8 cellular contexts compared by ENCODE assay signal in genomic region chr3:99878005-99878404, GRCh38.
DNase-seq lines count a peak whose midpoint lies in the region; ATAC-seq, FAIRE-seq and TF ChIP-seq lines count a peak whose summit lies in the region.

No MANE protein-coding gene starts in this region.

- intact Hi-C loops in K562 (cut with micrococcal nuclease): no loop called here
- intact Hi-C loops in gastrocnemius medialis (cut with DNase I; ENCODE audit: low total_unique reads): loop anchor here (5.0 kb wide), 2 partner anchors 129 to 169 kb away; no protein-coding TSS in a partner anchor

- no peak overlapping the region; the same call in 1 of the 2 replicates for H3K4me2 ChIP-seq in K562 (ENCODE audit: insufficient read depth, low read length)

- no peak for TF ChIP-seq EP300 in K562 (IDR thresholded peaks at IDR 0.05; ENCODE audit: low read length)

- in situ Hi-C loops in K562 (cut with MboI) (no loop called here), gastrocnemius medialis (cut with MboI; ENCODE audit: low sequenced_read_pairs in 4 of 4) (no loop called here)

- peak; percentile 80 for FAIRE-seq in K562 (lab: Jason Lieb, UNC)

- TF ChIP-seq CTCF in K562 (IDR thresholded peaks at IDR 0.05 in 2 of 3, conservative IDR thresholded peaks at IDR 0.05 in 1 of 3; ENCODE audit: insufficient read depth in 2 of 3, low read depth in 1 of 3, low read length in 3 of 3) (no peak), gastrocnemius medialis (IDR thresholded peaks at IDR 0.05 in 4 of 5, conservative IDR thresholded peaks at IDR 0.05 in 1 of 5) (no peak)

- TF ChIP-seq POLR2A in K562 (conservative IDR thresholded peaks at IDR 0.05): no peak
- peak in 1 of 2 donors; percentile 40 for TF ChIP-seq POLR2A in gastrocnemius medialis (IDR thresholded peaks at IDR 0.05)

- ATAC-seq in GM18520 (IDR thresholded peaks at IDR 0.05; ENCODE audit: unreplicated experiment): peak; percentile 61
- peak; percentile 47 for ATAC-seq in HG03135 (IDR thresholded peaks at IDR 0.05; ENCODE audit: unreplicated experiment)
- ATAC-seq in K562: peak; percentile 61
- peak; percentile 69 to 71 for ATAC-seq in gastrocnemius medialis

- no peak overlapping the region for H2AFZ ChIP-seq in K562 (ENCODE audit: low read depth, low read length)

- H3K27me3 ChIP-seq in K562 (ENCODE audit: control insufficient read depth in 2 of 2, insufficient read depth in 2 of 2, low read length in 2 of 2): no peaks in the 10 kb centered on the region
- no peaks in the 10 kb centered on the region for H3K27me3 ChIP-seq in gastrocnemius medialis

- CTCF ChIA-PET in K562 (lab: Yijun Ruan, JAX; ENCODE audit: low intra/inter-chr PET ratio): no interaction called here

- no TSS peak for BruUV-seq in K562 (replicated peaks; lab: Mats Ljungman, UMichigan)

- WGBS in K562 (ENCODE audit: insufficient coverage, low coverage, missing lambda C conversion rate): 80% methylated on average over 1 of the region's 1 CpG

- H3K27ac ChIP-seq in K562 (ENCODE audit: extremely low read depth, low read depth, low read length): peak overlapping the region; percentile 31; the same call in 1 of the 3 replicates
- peak overlapping the region; percentile 83 to 93 (median 91) for H3K27ac ChIP-seq in gastrocnemius medialis

- no peaks in the 10 kb centered on the region for H4K20me1 ChIP-seq in K562 (replicated peaks; ENCODE audit: control insufficient read depth, insufficient read depth, low read length)

- peaks cover 64% of the 10 kb centered on the region for H3K79me2 ChIP-seq in K562 (ENCODE audit: control insufficient read depth, insufficient read depth, low read length)

- no peaks in the 10 kb centered on the region for H3K9me3 ChIP-seq in K562 (replicated peaks; ENCODE audit: control insufficient read depth, insufficient read depth, low read depth, low read length)
- no peaks in the 10 kb centered on the region for H3K9me3 ChIP-seq in gastrocnemius medialis

- TF ChIP-seq RAD21 in K562 (CRISPR knock-in tag; conservative IDR thresholded peaks at IDR 0.05 in 1 of 2, IDR thresholded peaks at IDR 0.05 in 1 of 2): no peak

- H3K9ac ChIP-seq in K562 (ENCODE audit: insufficient read depth in 1 of 2, low read depth in 2 of 2, low read length in 2 of 2): peak overlapping the region in 1 of 2 experiments; percentile 87; a peak in 1 of 4 replicates

- no peaks in the 10 kb centered on the region for H3K9me1 ChIP-seq in K562 (ENCODE audit: control insufficient read depth, insufficient read depth, low read length)

- POLR2A ChIA-PET in K562 (lab: Yijun Ruan, JAX): interaction anchor here (0.7 to 1.4 kb wide), 2 partner anchors 10 to 18 kb away, joined by 3 to 6 read pairs; no protein-coding TSS in a partner anchor

- H3K4me3 ChIP-seq in K562 (no peak overlapping the region), gastrocnemius medialis (no peak overlapping the region)

- DNase-seq in K562 (ENCODE audit: extremely low read depth in 1 of 4, low spot score in 3 of 4) (peak; percentile 26 to 66 (median 42)), gastrocnemius medialis (no peak), COLO829 (ENCODE audit: low spot score) (no peak), SKM-1 treated with dmso at 0.1 percent for 144 hours (lab: John Stamatoyannopoulos, UW; ENCODE audit: unreplicated experiment) (no peak), NK-92 (lab: John Stamatoyannopoulos, UW; ENCODE audit: unreplicated experiment) (no peak)
- no peak for DNase-seq in stimulated activated CD4-positive, alpha-beta T cell treated with anti-CD3 and anti-CD28 coated beads, Interleukin-4, amount 100 ng/mL, for 24 hours

- H3K36me3 ChIP-seq in K562 (ENCODE audit: control insufficient read depth, insufficient read depth, low read length) (peaks cover 6% of the 10 kb centered on the region; the same call in 1 of the 3 replicates), gastrocnemius medialis (no peaks in the 10 kb centered on the region)

- H3K4me1 ChIP-seq in K562 (replicated peaks in 1 of 2; ENCODE audit: control insufficient read depth in 2 of 2, insufficient read depth in 2 of 2, low read length in 2 of 2) (peaks cover 6 to 10% of the 10 kb centered on the region in 2 experiments; a peak in 3 of 5 replicates), gastrocnemius medialis (peaks cover 64 to 73% of the 10 kb centered on the region in 2 donors)

TF ChIP-seq in K562, 482 proteins besides CTCF, POLR2A, EP300 and RAD21 (continues in another document):
- TF ChIP-seq CHAMP1 (IDR thresholded peaks at IDR 0.05) (no peak), NR2C2 (CRISPR knock-in tag; IDR thresholded peaks at IDR 0.05) (no peak), NR2C2 (tag; IDR thresholded peaks at IDR 0.05) (peak; percentile 74), CREB1 (IDR thresholded peaks at IDR 0.05) (peak; percentile 56; the same call in 1 of the 2 replicates), CREB1 (CRISPR knock-in tag; IDR thresholded peaks at IDR 0.05) (peak; percentile 42; the same call in 1 of the 2 replicates), ZNF316 (IDR thresholded peaks at IDR 0.05) (peak; percentile 62), CREM (IDR thresholded peaks at IDR 0.05; ENCODE audit: low read depth) (peak; percentile 83), PCBP2 (IDR thresholded peaks at IDR 0.05; ENCODE audit: low read depth, low read length, poor library complexity, severe bottlenecking) (no peak), HBP1 (CRISPR knock-in tag; IDR thresholded peaks at IDR 0.05) (no peak), MAFG (tag; conservative IDR thresholded peaks at IDR 0.05) (peak; percentile 70), GTF2E2 (tag; IDR thresholded peaks at IDR 0.05) (0 out of 2 replicates have a peak, but pooled peaks have one; percentile 29), FOSL1 (tag; conservative IDR thresholded peaks at IDR 0.05) (peak; percentile 79), CC2D1A (IDR thresholded peaks at IDR 0.05) (no peak), ZNF449 (CRISPR knock-in tag; IDR thresholded peaks at IDR 0.05) (no peak), BACH1 (tag; IDR thresholded peaks at IDR 0.05) (peak; percentile 84), NR2C1 (IDR thresholded peaks at IDR 0.05) (no peak), NR2C1 (tag; IDR thresholded peaks at IDR 0.05) (peak; percentile 36; the same call in 1 of the 2 replicates), ELF4 (CRISPR knock-in tag; IDR thresholded peaks at IDR 0.05) (no peak), DPF2 (IDR thresholded peaks at IDR 0.05) (0 out of 2 replicates have a peak, but pooled peaks have one; percentile 44), TEAD1 (CRISPR knock-in tag; IDR thresholded peaks at IDR 0.05) (0 out of 4 replicates have a peak, but pooled peaks of 1 of the 2 experiments have one; percentile 32), HMBOX1 (IDR thresholded peaks at IDR 0.05) (peak; percentile 70), NFE2 (IDR thresholded peaks at IDR 0.05; ENCODE audit: low read depth) (peak; percentile 82), TARDBP (IDR thresholded peaks at IDR 0.05) (no peak), NFIX (CRISPR knock-in tag; IDR thresholded peaks at IDR 0.05; ENCODE audit: low read depth) (no peak)

Comparison
In these comparisons a context has a peak if more than half of its experiments do, and no peak if none do; other contexts are left out.
1. DNase-seq: peak in K562 (4 of 4); none in gastrocnemius medialis (0 of 2), COLO829 (single experiment), SKM-1 treated with dmso at 0.1 percent for 144 hours (single experiment), stimulated activated CD4-positive, alpha-beta T cell treated with anti-CD3 and anti-CD28 coated beads, Interleukin-4, amount 100 ng/mL, for 24 hours (single experiment) and NK-92 (single experiment).
2. Peak in every context shown above with its lines, with median percentiles within 50 percentile points of each other: ATAC-seq.